In the genomic region with DNA sequence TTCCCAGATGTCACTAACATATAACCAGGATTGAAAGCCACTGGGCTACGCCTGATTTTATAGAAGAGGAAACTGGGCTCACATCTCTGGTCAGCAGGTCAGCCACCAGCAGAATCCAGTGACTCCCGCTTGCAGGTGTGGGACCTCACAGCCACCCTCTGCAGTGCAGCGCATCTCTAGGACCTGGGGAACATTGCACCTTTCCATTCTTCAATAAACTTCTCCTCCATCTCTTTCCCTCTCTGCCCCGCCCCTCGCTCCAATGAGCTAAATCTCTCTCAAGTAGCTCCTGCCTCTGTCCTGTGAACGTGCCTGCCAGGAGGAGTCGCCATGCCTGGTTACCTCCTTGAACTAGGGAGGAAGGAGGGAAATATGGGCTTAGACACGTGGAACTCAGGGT, we compare ENCODE assay signal across 1 cellular context.
A peak's percentile ranks its signal among the peaks of the same experiment; 100 is the strongest.
TF ChIP-seq lines count a peak whose summit lies in the region.

No MANE protein-coding gene starts in this region.

TF ChIP-seq in HepG2, 621 proteins besides CTCF, POLR2A, EP300 and RAD21 (continued from another document):
- TF ChIP-seq ZNF605 (CRISPR knock-in tag; IDR thresholded peaks at IDR 0.05) (0 out of 2 replicates have a peak, but pooled peaks have one; percentile 27), ZNF124 (CRISPR knock-in tag; IDR thresholded peaks at IDR 0.05) (no peak), ZNF101 (CRISPR knock-in tag; IDR thresholded peaks at IDR 0.05; ENCODE audit: borderline replicate concordance, low read depth) (no peak), MAFK (conservative IDR thresholded peaks at IDR 0.05 in 1 of 2, IDR thresholded peaks at IDR 0.05 in 1 of 2; ENCODE audit: low read length in 2 of 2) (no peak), YEATS4 (CRISPR knock-in tag; IDR thresholded peaks at IDR 0.05; ENCODE audit: borderline replicate concordance) (no peak), ZNF678 (CRISPR knock-in tag; IDR thresholded peaks at IDR 0.05) (no peak), ZNF207 (IDR thresholded peaks at IDR 0.05; ENCODE audit: borderline replicate concordance) (no peak), ATF7-NPFF (CRISPR knock-in tag; IDR thresholded peaks at IDR 0.05; ENCODE audit: low read depth) (no peak), ZNF451 (CRISPR knock-in tag; IDR thresholded peaks at IDR 0.05) (no peak), ARNT2 (CRISPR knock-in tag; IDR thresholded peaks at IDR 0.05; ENCODE audit: low read depth) (no peak)
- TF ChIP-seq, protein P1, sequence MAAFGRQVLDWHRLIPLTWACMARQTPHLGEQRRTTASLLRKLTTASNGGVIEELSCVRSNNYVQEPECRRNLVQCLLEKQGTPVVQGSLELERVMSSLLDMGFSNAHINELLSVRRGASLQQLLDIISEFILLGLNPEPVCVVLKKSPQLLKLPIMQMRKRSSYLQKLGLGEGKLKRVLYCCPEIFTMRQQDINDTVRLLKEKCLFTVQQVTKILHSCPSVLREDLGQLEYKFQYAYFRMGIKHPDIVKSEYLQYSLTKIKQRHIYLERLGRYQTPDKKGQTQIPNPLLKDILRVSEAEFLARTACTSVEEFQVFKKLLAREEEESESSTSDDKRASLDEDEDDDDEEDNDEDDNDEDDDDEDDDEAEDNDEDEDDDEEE (CRISPR knock-in tag; IDR thresholded peaks at IDR 0.05), result 0 out of 2 replicates have a peak, but pooled peaks have one; percentile 54
- TF ChIP-seq, protein P2, sequence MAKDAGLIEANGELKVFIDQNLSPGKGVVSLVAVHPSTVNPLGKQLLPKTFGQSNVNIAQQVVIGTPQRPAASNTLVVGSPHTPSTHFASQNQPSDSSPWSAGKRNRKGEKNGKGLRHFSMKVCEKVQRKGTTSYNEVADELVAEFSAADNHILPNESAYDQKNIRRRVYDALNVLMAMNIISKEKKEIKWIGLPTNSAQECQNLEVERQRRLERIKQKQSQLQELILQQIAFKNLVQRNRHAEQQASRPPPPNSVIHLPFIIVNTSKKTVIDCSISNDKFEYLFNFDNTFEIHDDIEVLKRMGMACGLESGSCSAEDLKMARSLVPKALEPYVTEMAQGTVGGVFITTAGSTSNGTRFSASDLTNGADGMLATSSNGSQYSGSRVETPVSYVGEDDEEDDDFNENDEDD (CRISPR knock-in tag; IDR thresholded peaks at IDR 0.05; ENCODE audit: borderline replicate concordance), result peak; percentile 48; the same call in 1 of the 2 replicates
- TF ChIP-seq, protein P3, sequence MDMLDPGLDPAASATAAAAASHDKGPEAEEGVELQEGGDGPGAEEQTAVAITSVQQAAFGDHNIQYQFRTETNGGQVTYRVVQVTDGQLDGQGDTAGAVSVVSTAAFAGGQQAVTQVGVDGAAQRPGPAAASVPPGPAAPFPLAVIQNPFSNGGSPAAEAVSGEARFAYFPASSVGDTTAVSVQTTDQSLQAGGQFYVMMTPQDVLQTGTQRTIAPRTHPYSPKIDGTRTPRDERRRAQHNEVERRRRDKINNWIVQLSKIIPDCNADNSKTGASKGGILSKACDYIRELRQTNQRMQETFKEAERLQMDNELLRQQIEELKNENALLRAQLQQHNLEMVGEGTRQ (IDR thresholded peaks at IDR 0.05; ENCODE audit: low read depth, low read length), result no peak
- TF ChIP-seq, protein P3 (CRISPR knock-in tag; IDR thresholded peaks at IDR 0.05; ENCODE audit: borderline replicate concordance), result 0 out of 2 replicates have a peak, but pooled peaks have one; percentile 18
